In genomic region chrX:40144576-40144975, GRCh38 we compare ENCODE assay signal across 16 cellular contexts. TPM values are rescaled to one million over a fixed set of nuclear protein-coding genes. Genes with fewer than 3 reads are reported as not detected.
DNase-seq lines count a peak whose midpoint lies in the region; ATAC-seq and TF ChIP-seq lines count a peak whose summit lies in the region.
"Had no signal": no experiment of that assay in that cellular context is flagged by ENCODE, and none has a peak within 500 bp of the region (broad histone marks: within the 10 kb centered on the region; RNA-seq: fewer than 3 reads in every experiment).

No MANE protein-coding gene starts in this region.

- H3K9me3 Mint-ChIP-seq in HFFc6 (no peaks in the 10 kb centered on the region), neural progenitor cell (peaks cover 16% of the 10 kb centered on the region)
- H3K9me3 Mint-ChIP-seq: activated T-cell treated with anti-CD3 and anti-CD28 coated beads, Interleukin-2, amount 50 U/mL, for 72 hours had no signal

- H3K4me3 Mint-ChIP-seq in HFFc6 (peak overlapping the region; percentile 86; the same call in 1 of the 2 replicates), neural progenitor cell (peak overlapping the region; percentile 81)

- intact Hi-C loops in OCI-LY7 (cut with micrococcal nuclease; ENCODE audit: unreplicated experiment) = no loop called here

- TF ChIP-seq CTCF in HFFc6 (IDR thresholded peaks at IDR 0.05) (no peak), epithelial cell of esophagus (IDR thresholded peaks at IDR 0.05; ENCODE audit: insufficient read depth, low read depth, low read length, missing control alignments) (no peak), neural progenitor cell (IDR thresholded peaks at IDR 0.05) (no peak), OCI-LY7 (conservative IDR thresholded peaks at IDR 0.05; ENCODE audit: low read length) (no peak)

- H3K27me3 Mint-ChIP-seq in HFFc6 (ENCODE audit: insufficient read depth) (no peaks in the 10 kb centered on the region; the same call in 1 of the 2 replicates), neural progenitor cell (ENCODE audit: insufficient read depth, low read depth) (peaks cover 13% of the 10 kb centered on the region)

- ATAC-seq in HG03439 (IDR thresholded peaks at IDR 0.05; ENCODE audit: unreplicated experiment) (no peak), GM19351 (IDR thresholded peaks at IDR 0.05; ENCODE audit: unreplicated experiment) (no peak)
- ATAC-seq: activated T-cell treated with anti-CD3 and anti-CD28 coated beads, Interleukin-2, amount 50 U/mL, for 72 hours had no signal

- peaks cover 30% of the 10 kb centered on the region for H3K9me3 ChIP-seq in BLaER1
- H3K9me3 ChIP-seq in neural progenitor cell (ENCODE audit: low read depth) = no peaks in the 10 kb centered on the region
- H3K9me3 ChIP-seq in OCI-LY7 (ENCODE audit: low read length) = no peaks in the 10 kb centered on the region
- H3K9me3 ChIP-seq: adrenal gland, upper lobe of left lung had no signal

- H3K4me3 ChIP-seq in BLaER1 = peak overlapping the region; percentile 82
- H3K4me3 ChIP-seq in epithelial cell of esophagus (ENCODE audit: low read length) = peak overlapping the region; percentile 43
- peak overlapping the region; percentile 49 for H3K4me3 ChIP-seq in neural progenitor cell
- no peak overlapping the region for H3K4me3 ChIP-seq in OCI-LY7 (ENCODE audit: low read depth, low read length, poor library complexity, severe bottlenecking)

- H3K9me2 ChIP-seq in OCI-LY7 (ENCODE audit: insufficient read depth, low read length) = no peaks in the 10 kb centered on the region

- POLR2A ChIA-PET in OCI-LY7 (lab: Charles Lee) = no interaction called here

- H3K36me3 ChIP-seq in BLaER1 (0 out of 2 replicates have a peak, but pooled peaks cover 4% of the 10 kb centered on the region), neural progenitor cell (no peaks in the 10 kb centered on the region), OCI-LY7 (ENCODE audit: insufficient read depth, low read length) (no peaks in the 10 kb centered on the region)
- H3K36me3 ChIP-seq: adrenal gland, upper lobe of left lung had no signal

- DNase-seq in HFFc6 = no peak
- DNase-seq in epithelial cell of esophagus (ENCODE audit: low read depth) = no peak
- DNase-seq in neural progenitor cell (ENCODE audit: low spot score) = peak; percentile 44
- DNase-seq in OCI-LY7 (ENCODE audit: low spot score) = no peak
- no peak for DNase-seq in NAMALWA (ENCODE audit: low spot score)
- DNase-seq: activated CD4-positive, alpha-beta T cell treated with anti-CD3 and anti-CD28 coated beads, Interleukin-2, amount 50 U/mL, for 48 hours; activated T-cell treated with anti-CD3 and anti-CD28 coated beads, Interleukin-2, amount 50 U/mL, for 72 hours; adrenal gland; naive B cell; NCI-H1436 treated with DMSO at 0.1 percent for 48 hours; NCI-H345 had no signal

- BruUV-seq in OCI-LY7 (replicated peaks; lab: Mats Ljungman, UMichigan) = no TSS peak

- peaks cover 12% of the 10 kb centered on the region; the same call in 1 of the 2 replicates for H3K4me1 Mint-ChIP-seq in HFFc6 (ENCODE audit: low read depth)
- H3K4me1 Mint-ChIP-seq in neural progenitor cell = peaks cover 57% of the 10 kb centered on the region

- H3K9ac ChIP-seq in BLaER1 (peak overlapping the region; percentile 95), neural progenitor cell (no peak overlapping the region)
- H3K9ac ChIP-seq: KMS-11 had no signal

- H3K4me2 ChIP-seq in BLaER1 (peak overlapping the region; percentile 85), neural progenitor cell (peak overlapping the region; percentile 80), OCI-LY7 (ENCODE audit: low read length) (no peak overlapping the region)
- H3K4me2 ChIP-seq: KMS-11 had no signal

- H4K20me1 ChIP-seq in BLaER1 = peaks cover 36% of the 10 kb centered on the region
- peaks cover 38% of the 10 kb centered on the region for H4K20me1 ChIP-seq in neural progenitor cell (ENCODE audit: low read depth)
- H4K20me1 ChIP-seq in OCI-LY7 (ENCODE audit: insufficient read depth, low read length) = no peaks in the 10 kb centered on the region

- H3K27ac Mint-ChIP-seq in HFFc6 (no peak overlapping the region), neural progenitor cell (no peak overlapping the region)
- H3K27ac Mint-ChIP-seq: activated T-cell treated with anti-CD3 and anti-CD28 coated beads, Interleukin-2, amount 50 U/mL, for 72 hours had no signal

- H3K79me2 ChIP-seq in neural progenitor cell (ENCODE audit: low read depth) (no peaks in the 10 kb centered on the region), OCI-LY7 (ENCODE audit: insufficient read depth, low read depth, low read length) (no peaks in the 10 kb centered on the region)

- H3K4me1 ChIP-seq in BLaER1 = peaks cover 80% of the 10 kb centered on the region
- H3K4me1 ChIP-seq in neural progenitor cell = peaks cover 55% of the 10 kb centered on the region
- H3K4me1 ChIP-seq in OCI-LY7 (ENCODE audit: insufficient read depth, low read length, poor library complexity, severe bottlenecking) = peaks cover 57% of the 10 kb centered on the region

- H3K36me3 Mint-ChIP-seq in HFFc6 (ENCODE audit: low read depth) (no peaks in the 10 kb centered on the region), neural progenitor cell (no peaks in the 10 kb centered on the region)
- H3K36me3 Mint-ChIP-seq: naive B cell had no signal

- CTCF ChIA-PET in OCI-LY7 (lab: Charles Lee; ENCODE audit: unreplicated experiment) = no interaction called here

- H3F3A ChIP-seq in neural progenitor cell (ENCODE audit: low read depth) = peaks cover 67% of the 10 kb centered on the region

- H3K27ac ChIP-seq in BLaER1 (peak overlapping the region; percentile 95), neural progenitor cell (no peak overlapping the region), OCI-LY7 (ENCODE audit: low read depth, low read length, poor library complexity, severe bottlenecking) (no peak overlapping the region)
- H3K27ac ChIP-seq: adrenal gland, KMS-11, upper lobe of left lung had no signal

- H3K27me3 ChIP-seq in BLaER1 (no peaks in the 10 kb centered on the region), neural progenitor cell (peaks cover 80% of the 10 kb centered on the region)

- H2AFZ ChIP-seq in neural progenitor cell (replicated peaks) = no peak overlapping the region
- no peak overlapping the region for H2AFZ ChIP-seq in OCI-LY7 (ENCODE audit: low read length)

RNA-seq across cellular contexts. Expression of gene BCOR, which starts 46.8 kb away (rescaled TPM):
- total RNA-seq in HFFc6 (2021; fragmentation: NEBNext Ultra II Directional; extraction: Animal tissue kit (Norgen Biotek cat#: 25700)) = 10 to 100 TPM; 15.0 to 20.3 (median 18.3) TPM
- total RNA-seq in neural progenitor cell (ENCODE audit: low replicate concordance) (29.5 and 32.4 TPM in 2 replicates), OCI-LY7 (2022) (48.0 and 52.2 TPM in 2 replicates)
- 55.6 and 64.3 TPM in 2 replicates for total RNA-seq in OCI-LY7 (2014; rRNA removed; shearing (Covaris generic))
